In genomic region chr13:79385694-79386093, GRCh38 we compare ENCODE assay signal across 8 cellular contexts. TPM values are rescaled to one million over a fixed set of nuclear protein-coding genes. Genes with fewer than 3 reads are reported as not detected.
A peak's percentile ranks its signal among the peaks of the same experiment; 100 is the strongest.
DNase-seq lines count a peak whose midpoint lies in the region; ATAC-seq and TF ChIP-seq lines count a peak whose summit lies in the region.

No MANE protein-coding gene starts in this region.

- WGBS in adrenal gland, 4 donors, result 18 to 30% (median 20%) methylated on average over 1 of the region's 1 CpG

- H3K36me3 Mint-ChIP-seq in activated naive CD4-positive, alpha-beta T cell treated with anti-CD3 and anti-CD28 coated beads, Interleukin-2, amount 50 U/mL, for 72 hours, result peaks cover 0 to 12% of the 10 kb centered on the region in 2 donors

- TF ChIP-seq CTCF in GM20000 (IDR thresholded peaks at IDR 0.05; ENCODE audit: extremely low read depth, missing control alignments), result no peak
- no peak for TF ChIP-seq CTCF in adrenal gland (IDR thresholded peaks at IDR 0.05)

- intact Hi-C loops in adrenal gland (cut with DNase I), result no loop called here

- H3K27me3 ChIP-seq in adrenal gland, result no peaks in the 10 kb centered on the region

- DNase-seq in GM20000 (ENCODE audit: low spot score) (peak; percentile 55), adrenal gland (no peak), NCI-H774 (lab: John Stamatoyannopoulos, UW) (no peak), DMS79 (lab: John Stamatoyannopoulos, UW) (no peak), DMS153 treated with DMSO at 0.1 percent for 48 hours (lab: John Stamatoyannopoulos, UW; ENCODE audit: unreplicated experiment) (no peak)
- DNase-seq in activated naive CD4-positive, alpha-beta T cell treated with anti-CD3 and anti-CD28 coated beads, Interleukin-2, amount 50 U/mL, for 72 hours (ENCODE audit: low spot score in 2 of 2), result peak; percentile 34 to 60

- no peaks in the 10 kb centered on the region for H3K9me3 ChIP-seq in adrenal gland (replicated peaks in 1 of 3)

- no peak overlapping the region for H3K4me3 ChIP-seq in adrenal gland

- ATAC-seq in GM18498 (IDR thresholded peaks at IDR 0.05; ENCODE audit: unreplicated experiment) (peak; percentile 91), HG03442 (IDR thresholded peaks at IDR 0.05; ENCODE audit: unreplicated experiment) (peak; percentile 96)
- ATAC-seq in activated naive CD4-positive, alpha-beta T cell treated with anti-CD3 and anti-CD28 coated beads, Interleukin-2, amount 50 U/mL, for 72 hours, result peak; percentile 79 to 92

- peak overlapping the region in 1 of 2 donors; percentile 73 for H3K27ac Mint-ChIP-seq in activated naive CD4-positive, alpha-beta T cell treated with anti-CD3 and anti-CD28 coated beads, Interleukin-2, amount 50 U/mL, for 72 hours

- no peaks in the 10 kb centered on the region for H3K9me3 Mint-ChIP-seq in activated naive CD4-positive, alpha-beta T cell treated with anti-CD3 and anti-CD28 coated beads, Interleukin-2, amount 50 U/mL, for 72 hours

- peaks cover 3 to 47% of the 10 kb centered on the region in 2 donors for H3K4me1 ChIP-seq in adrenal gland (replicated peaks in 1 of 2)

- no peak overlapping the region for H3K27ac ChIP-seq in adrenal gland

- no peak for TF ChIP-seq POLR2A in adrenal gland (IDR thresholded peaks at IDR 0.05)

- no peaks in the 10 kb centered on the region for H3K36me3 ChIP-seq in adrenal gland (replicated peaks in 1 of 2)

RNA-seq across cellular contexts. Expression of gene RBM26, which starts 20.4 kb away (rescaled TPM):
- total RNA-seq in activated naive CD4-positive, alpha-beta T cell treated with anti-CD3 and anti-CD28 coated beads, Interleukin-2, amount 50 U/mL, for 72 hours, result 10 to 100 TPM; 69.4 to 71.1 TPM
- 10 to 100 TPM; 18.7 to 50.2 (median 38.4) TPM for total RNA-seq in adrenal gland
- polyA plus RNA-seq in adrenal gland, result 10 to 100 TPM; 31.2 to 62.5 (median 54.5) TPM

Comparison
In these comparisons a context has a peak if more than half of its experiments do, and no peak if none do; other contexts are left out.
1. DNase-seq: peak in GM20000 (single experiment) and activated naive CD4-positive, alpha-beta T cell treated with anti-CD3 and anti-CD28 coated beads, Interleukin-2, amount 50 U/mL, for 72 hours (2 of 2); none in adrenal gland (0 of 7), NCI-H774 (single experiment), DMS79 (single experiment) and DMS153 treated with DMSO at 0.1 percent for 48 hours (single experiment).
2. Peak in every context shown above with its lines, with median percentiles within 50 percentile points of each other: ATAC-seq.